Comparison of ENCODE assay signal across 1 cellular context in genomic region chr11:69121021-69121420, GRCh38.
TF ChIP-seq lines count a peak whose summit lies in the region.

No MANE protein-coding gene starts in this region.

TF ChIP-seq in SK-N-SH, 30 proteins besides CTCF, POLR2A, EP300 and RAD21:
- TF ChIP-seq POLR2AphosphoS5 (IDR thresholded peaks at IDR 0.05; ENCODE audit: low read depth, low read length) (no peak), NFIC (IDR thresholded peaks at IDR 0.05; ENCODE audit: borderline replicate concordance) (no peak), ELF1 (IDR thresholded peaks at IDR 0.05) (no peak), SMC3 (IDR thresholded peaks at IDR 0.05; ENCODE audit: low read depth, low read length) (no peak), PBX3 (IDR thresholded peaks at IDR 0.05) (no peak), TAF1 (IDR thresholded peaks at IDR 0.05; ENCODE audit: borderline replicate concordance, low read depth, low read length) (no peak), ZBTB33 (IDR thresholded peaks at IDR 0.05; ENCODE audit: borderline replicate concordance, low read depth) (no peak), FOXJ3 (CRISPR knock-in tag; IDR thresholded peaks at IDR 0.05) (no peak)
- TF ChIP-seq, protein P1, sequence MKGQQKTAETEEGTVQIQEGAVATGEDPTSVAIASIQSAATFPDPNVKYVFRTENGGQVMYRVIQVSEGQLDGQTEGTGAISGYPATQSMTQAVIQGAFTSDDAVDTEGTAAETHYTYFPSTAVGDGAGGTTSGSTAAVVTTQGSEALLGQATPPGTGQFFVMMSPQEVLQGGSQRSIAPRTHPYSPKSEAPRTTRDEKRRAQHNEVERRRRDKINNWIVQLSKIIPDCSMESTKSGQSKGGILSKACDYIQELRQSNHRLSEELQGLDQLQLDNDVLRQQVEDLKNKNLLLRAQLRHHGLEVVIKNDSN (IDR thresholded peaks at IDR 0.05; ENCODE audit: borderline replicate concordance, low read depth) = no peak
